In the genomic region with DNA sequence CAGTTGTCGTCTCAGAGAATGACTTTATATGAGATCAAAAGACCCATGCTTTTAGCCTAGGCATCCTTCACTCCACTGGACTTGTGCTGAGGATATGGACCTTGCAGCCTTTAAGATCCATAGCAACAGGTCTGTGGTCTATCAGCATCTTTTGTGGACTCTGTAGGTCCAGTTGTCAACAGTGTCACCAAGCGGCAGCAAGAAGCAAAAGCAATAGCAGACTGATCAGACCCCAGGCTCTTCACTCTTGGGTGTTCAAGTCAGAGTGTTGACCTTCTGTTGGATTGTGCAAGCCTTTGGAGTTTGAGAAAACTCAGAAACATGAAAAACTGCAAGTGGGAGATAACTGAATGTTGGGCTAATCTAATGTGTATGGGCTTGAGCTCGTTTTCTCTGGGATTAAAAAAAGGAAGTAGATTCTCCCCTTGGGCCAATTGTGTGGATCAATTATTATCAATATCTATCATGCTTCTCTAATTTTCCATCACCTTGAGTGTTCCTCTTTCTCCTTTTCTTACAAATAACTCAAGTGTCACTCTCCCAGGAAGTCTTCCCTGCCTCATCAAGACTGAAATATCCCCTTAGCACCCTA, we compare ENCODE assay signal across 9 cellular contexts.
DNase-seq lines count a peak whose midpoint lies in the region; ATAC-seq and TF ChIP-seq lines count a peak whose summit lies in the region.
"Had no signal": no experiment of that assay in that cellular context is flagged by ENCODE, and none has a peak within 500 bp of the region (broad histone marks: within the 10 kb centered on the region; RNA-seq: fewer than 3 reads in every experiment).

No MANE protein-coding gene starts in this region.

- H3K27me3 ChIP-seq in right lobe of liver (no peaks in the 10 kb centered on the region), prostate gland (replicated peaks; ENCODE audit: insufficient read depth) (no peaks in the 10 kb centered on the region)

- WGBS in right lobe of liver (ENCODE audit: insufficient coverage, low coverage, low lambda C conversion rate, missing lambda C conversion rate), result 45% methylated on average over 3 of the region's 3 CpGs
- WGBS in prostate gland, result 89% methylated on average over 3 of the region's 3 CpGs

- no peaks in the 10 kb centered on the region for H3K36me3 Mint-ChIP-seq in activated CD4-positive, alpha-beta memory T cell treated with anti-CD3 and anti-CD28 coated beads for 36 hours

- intact Hi-C loops in right lobe of liver (cut with DNase I) (no loop called here), prostate gland (cut with DNase I) (no loop called here)
- intact Hi-C loops in activated CD4-positive, alpha-beta memory T cell treated with anti-CD3 and anti-CD28 coated beads for 36 hours (cut with micrococcal nuclease), result no loop called here

- POLR2A ChIA-PET in activated CD4-positive, alpha-beta memory T cell treated with anti-CD3 and anti-CD28 coated beads for 36 hours (lab: Charles Lee), result no interaction called here

- H3K4me1 Mint-ChIP-seq in activated CD4-positive, alpha-beta memory T cell treated with anti-CD3 and anti-CD28 coated beads for 36 hours (ENCODE audit: low read depth), result no peaks in the 10 kb centered on the region

- no peak overlapping the region for H3K27ac Mint-ChIP-seq in activated CD4-positive, alpha-beta memory T cell treated with anti-CD3 and anti-CD28 coated beads for 36 hours

- DNase-seq in right lobe of liver (no peak), SHP77 treated with DMSO at 0.1 percent for 48 hours (lab: John Stamatoyannopoulos, UW) (no peak), NCI-H1436 (lab: John Stamatoyannopoulos, UW) (no peak), prostate gland (ENCODE audit: low spot score) (no peak)
- no peak for DNase-seq in activated CD4-positive, alpha-beta memory T cell treated with anti-CD3 and anti-CD28 coated beads for 36 hours

- H3K4me3 ChIP-seq in GM12875 (ENCODE audit: low read depth, low read length) (no peak overlapping the region), right lobe of liver (no peak overlapping the region), prostate gland (no peak overlapping the region)

- no peaks in the 10 kb centered on the region for H3K9me3 ChIP-seq in right lobe of liver
- no peaks in the 10 kb centered on the region for H3K9me3 ChIP-seq in prostate gland

- TF ChIP-seq CTCF in GM12875 (IDR thresholded peaks at IDR 0.05; ENCODE audit: borderline replicate concordance, insufficient read depth, low read depth, low read length) (peak; percentile 46), VCaP (conservative IDR thresholded peaks at IDR 0.05) (peak; percentile 83), right lobe of liver (IDR thresholded peaks at IDR 0.05) (peak in 3 of 4 donors; percentile 28 to 40 (median 37)), prostate gland (IDR thresholded peaks at IDR 0.05) (no peak)

- no peak overlapping the region for H3K4me3 Mint-ChIP-seq in activated CD4-positive, alpha-beta memory T cell treated with anti-CD3 and anti-CD28 coated beads for 36 hours

- ATAC-seq in HG02610 (IDR thresholded peaks at IDR 0.05; ENCODE audit: unreplicated experiment) (peak; percentile 65), right lobe of liver (peak; percentile 72 to 89 (median 85))

- TF ChIP-seq POLR2A in right lobe of liver (IDR thresholded peaks at IDR 0.05), result no peak
- TF ChIP-seq POLR2A in prostate gland (IDR thresholded peaks at IDR 0.05), result no peak

- H3K4me1 ChIP-seq in right lobe of liver (peaks cover 0 to 15% (median 2%) of the 10 kb centered on the region in 4 donors), prostate gland (replicated peaks) (no peaks in the 10 kb centered on the region)

- CTCF ChIA-PET in activated CD4-positive, alpha-beta memory T cell treated with anti-CD3 and anti-CD28 coated beads for 36 hours (lab: Charles Lee), result no interaction called here

- H3K36me3 ChIP-seq in right lobe of liver (no peaks in the 10 kb centered on the region), prostate gland (no peaks in the 10 kb centered on the region)

- H3K9me3 Mint-ChIP-seq in activated CD4-positive, alpha-beta memory T cell treated with anti-CD3 and anti-CD28 coated beads for 36 hours, result peaks cover 27% of the 10 kb centered on the region

- peaks cover 3% of the 10 kb centered on the region for H3K27me3 Mint-ChIP-seq in activated CD4-positive, alpha-beta memory T cell treated with anti-CD3 and anti-CD28 coated beads for 36 hours

- H3K27ac ChIP-seq in VCaP (peak overlapping the region; percentile 24; the same call in 1 of the 2 replicates), right lobe of liver (no peak overlapping the region), prostate gland (no peak overlapping the region)
- H3K27ac ChIP-seq: epithelial cell of prostate had no signal

Comparison
In these comparisons a context has a peak if more than half of its experiments do, and no peak if none do; other contexts are left out.
1. CTCF ChIP-seq: peak in GM12875 (single experiment), VCaP (single experiment) and right lobe of liver (3 of 4); none in prostate gland (0 of 4).